In genomic region chr7:47379629-47380324, GRCh38 we compare ENCODE assay signal across 1 cellular context.
TF ChIP-seq lines count a peak whose summit lies in the region.

No MANE protein-coding gene starts in this region.

TF ChIP-seq in Ishikawa, 13 proteins besides CTCF, POLR2A, EP300 and RAD21 (continued from another document):
- TF ChIP-seq REST (IDR thresholded peaks at IDR 0.05; ENCODE audit: low read depth) (no peak), EGR1 (IDR thresholded peaks at IDR 0.05) (no peak), TAF1 (IDR thresholded peaks at IDR 0.05; ENCODE audit: low read depth) (no peak), CEBPB (IDR thresholded peaks at IDR 0.05) (no peak), ZBTB7A (IDR thresholded peaks at IDR 0.05; ENCODE audit: low read depth) (no peak), NFIC (IDR thresholded peaks at IDR 0.05) (peak; percentile 80)
